10 cellular contexts compared by ENCODE assay signal in genomic region chr12:103839893-103840292, GRCh38. TPM values are rescaled to one million over a fixed set of nuclear protein-coding genes. Genes with fewer than 3 reads are reported as not detected.
DNase-seq lines count a peak whose midpoint lies in the region; ATAC-seq, FAIRE-seq and TF ChIP-seq lines count a peak whose summit lies in the region.
"Had no signal": no experiment of that assay in that cellular context is flagged by ENCODE, and none has a peak within 500 bp of the region (broad histone marks: within the 10 kb centered on the region; RNA-seq: fewer than 3 reads in every experiment).

No MANE protein-coding gene starts in this region.

- CTCF ChIA-PET in endothelial cell of umbilical vein (lab: Charles Lee): interaction anchor here (1.1 to 1.6 kb wide), 2 partner anchors 68 to 90 kb away, joined by 4 to 5 read pairs; partner anchors contain the start of gene HSP90B1

- BruUV-seq in endothelial cell of umbilical vein (replicated peaks; lab: Mats Ljungman, UMichigan): no TSS peak

- H3K9me2 ChIP-seq in DOHH2 (replicated peaks; ENCODE audit: control insufficient read depth, low read length): no peaks in the 10 kb centered on the region
- H3K9me2 ChIP-seq in OCI-LY1 (ENCODE audit: low read depth, low read length): no peaks in the 10 kb centered on the region

- intact Hi-C loops in endothelial cell of umbilical vein (cut with micrococcal nuclease): no loop called here

- DNase-seq in endothelial cell of umbilical vein (ENCODE audit: low read depth, low spot score) (no peak), OCI-M1 (lab: John Stamatoyannopoulos, UW) (no peak), HuH-7.5 (ENCODE audit: low spot score) (no peak)
- DNase-seq in effector memory CD4-positive, alpha-beta T cell: no peak
- DNase-seq: NCI-H1417 treated with DMSO at 0.1 percent for 48 hours had no signal

- H3K4me1 ChIP-seq in DOHH2 (ENCODE audit: control insufficient read depth, low read length) (peaks cover 14% of the 10 kb centered on the region), OCI-LY1 (ENCODE audit: insufficient read depth, low read length, severe bottlenecking) (peaks cover 9% of the 10 kb centered on the region), endothelial cell of umbilical vein (ENCODE audit: control insufficient read depth, extremely low read depth, insufficient read depth, low read length) (peaks cover 11% of the 10 kb centered on the region), neutrophil (ENCODE audit: control insufficient read depth in 1 of 2, insufficient read depth in 1 of 2, low read depth in 1 of 2, low read length in 1 of 2) (peaks cover 23 to 27% of the 10 kb centered on the region in 2 experiments)
- peaks cover 13% of the 10 kb centered on the region for H3K4me1 ChIP-seq in effector memory CD4-positive, alpha-beta T cell (ENCODE audit: control insufficient read depth, insufficient read depth, low read length, poor library complexity, severe bottlenecking)

- ATAC-seq in HG02623 (IDR thresholded peaks at IDR 0.05; ENCODE audit: unreplicated experiment): no peak

- H3K9ac ChIP-seq in OCI-LY1 (ENCODE audit: low read length) (no peak overlapping the region), endothelial cell of umbilical vein (replicated peaks; ENCODE audit: extremely low read depth, insufficient read depth, low read length) (no peak overlapping the region)

- H3K9me1 ChIP-seq in endothelial cell of umbilical vein (replicated peaks; ENCODE audit: control insufficient read depth, extremely low read depth, insufficient read depth, low read length): no peaks in the 10 kb centered on the region

- dilution Hi-C loops in endothelial cell of umbilical vein (cut with MboI; ENCODE audit: extremely low pct_ligation_motif_present, low sequenced_read_pairs): no loop called here

- H4K20me1 ChIP-seq in DOHH2 (ENCODE audit: control insufficient read depth, insufficient read depth, low read depth, low read length) (no peaks in the 10 kb centered on the region), OCI-LY1 (ENCODE audit: insufficient read depth, low read length) (no peaks in the 10 kb centered on the region), endothelial cell of umbilical vein (replicated peaks; ENCODE audit: control insufficient read depth, extremely low read depth, insufficient read depth, low read length) (no peaks in the 10 kb centered on the region)

- H2AFZ ChIP-seq in OCI-LY1 (ENCODE audit: low read length) (no peak overlapping the region), endothelial cell of umbilical vein (ENCODE audit: low read depth, low read length) (no peak overlapping the region)

- no peaks in the 10 kb centered on the region for H3K9me3 ChIP-seq in DOHH2 (ENCODE audit: control insufficient read depth, insufficient read depth, low read length)
- H3K9me3 ChIP-seq in OCI-LY1 (ENCODE audit: low read length): no peaks in the 10 kb centered on the region
- H3K9me3 ChIP-seq in endothelial cell of umbilical vein (replicated peaks; ENCODE audit: control insufficient read depth, insufficient read depth, low read length): no peaks in the 10 kb centered on the region
- H3K9me3 ChIP-seq in neutrophil: no peaks in the 10 kb centered on the region
- no peaks in the 10 kb centered on the region for H3K9me3 ChIP-seq in effector memory CD4-positive, alpha-beta T cell (ENCODE audit: control insufficient read depth, low read length)

- H3K27ac ChIP-seq in DOHH2 (ENCODE audit: low read depth, low read length): no peak overlapping the region
- no peak overlapping the region for H3K27ac ChIP-seq in OCI-LY1 (ENCODE audit: low read depth, low read length, poor library complexity, severe bottlenecking)
- H3K27ac ChIP-seq in endothelial cell of umbilical vein (ENCODE audit: insufficient read depth, low read depth, low read length): no peak overlapping the region
- H3K27ac ChIP-seq in neutrophil: no peak overlapping the region
- no peak overlapping the region for H3K27ac ChIP-seq in effector memory CD4-positive, alpha-beta T cell (ENCODE audit: insufficient read depth, low read length, poor library complexity, severe bottlenecking)
- H3K27ac ChIP-seq: cardiac muscle cell had no signal

- no peak for FAIRE-seq in endothelial cell of umbilical vein (lab: Jason Lieb, UNC)

- TF ChIP-seq CTCF in DOHH2 (IDR thresholded peaks at IDR 0.05; ENCODE audit: low read depth, low read length, poor library complexity, severe bottlenecking): no peak
- no peak for TF ChIP-seq CTCF in OCI-LY1 (IDR thresholded peaks at IDR 0.05; ENCODE audit: low read length)
- TF ChIP-seq CTCF in endothelial cell of umbilical vein (IDR thresholded peaks at IDR 0.05; ENCODE audit: extremely low read depth in 1 of 2, insufficient read depth in 1 of 2, low read depth in 1 of 2, low read length in 2 of 2): no peak
- no peak for TF ChIP-seq CTCF in neutrophil (IDR thresholded peaks at IDR 0.05)

- H3K79me2 ChIP-seq in DOHH2 (ENCODE audit: control insufficient read depth, low read length) (peaks cover 22% of the 10 kb centered on the region), OCI-LY1 (ENCODE audit: insufficient read depth, low read length) (no peaks in the 10 kb centered on the region), endothelial cell of umbilical vein (ENCODE audit: control insufficient read depth, insufficient read depth, low read length) (peaks cover 9% of the 10 kb centered on the region)

- H3K4me2 ChIP-seq in DOHH2 (ENCODE audit: low read length) (peak overlapping the region; percentile 83), OCI-LY1 (ENCODE audit: low read length) (peak overlapping the region; percentile 68), endothelial cell of umbilical vein (ENCODE audit: insufficient read depth, low read length) (peak overlapping the region; percentile 70)

- H3F3A ChIP-seq in DOHH2 (ENCODE audit: control insufficient read depth, insufficient read depth) (no peaks in the 10 kb centered on the region), OCI-LY1 (ENCODE audit: insufficient read depth, low read length) (no peaks in the 10 kb centered on the region)

- H3K4me3 ChIP-seq in DOHH2 (ENCODE audit: low read length) (peak overlapping the region; percentile 86), OCI-LY1 (ENCODE audit: low read depth, low read length, poor library complexity, severe bottlenecking) (peak overlapping the region; percentile 80), endothelial cell of umbilical vein (replicated peaks in 1 of 3; ENCODE audit: insufficient read depth in 1 of 3, low read depth in 1 of 3, low read length in 3 of 3) (peak overlapping the region in 1 of 3 experiments; percentile 30), neutrophil (ENCODE audit: low read depth in 1 of 2, low read length in 1 of 2) (peak overlapping the region; percentile 78 to 81)
- H3K4me3 ChIP-seq in effector memory CD4-positive, alpha-beta T cell (ENCODE audit: insufficient read depth, low read depth, low read length, poor library complexity, severe bottlenecking): no peak overlapping the region

- H3K36me3 ChIP-seq in DOHH2 (ENCODE audit: control insufficient read depth, low read length): no peaks in the 10 kb centered on the region
- no peaks in the 10 kb centered on the region for H3K36me3 ChIP-seq in OCI-LY1 (ENCODE audit: insufficient read depth, low read length)
- no peaks in the 10 kb centered on the region for H3K36me3 ChIP-seq in endothelial cell of umbilical vein (ENCODE audit: control insufficient read depth in 2 of 2, extremely low read depth in 1 of 2, insufficient read depth in 2 of 2, low read length in 2 of 2)
- H3K36me3 ChIP-seq in neutrophil: no peaks in the 10 kb centered on the region
- H3K36me3 ChIP-seq in effector memory CD4-positive, alpha-beta T cell (ENCODE audit: control insufficient read depth, insufficient read depth, low read length): no peaks in the 10 kb centered on the region
- H3K36me3 ChIP-seq: cardiac muscle cell had no signal

- TF ChIP-seq POLR2A in endothelial cell of umbilical vein (IDR thresholded peaks at IDR 0.05; ENCODE audit: low read depth, low read length): no peak

- H3K27me3 ChIP-seq in DOHH2 (ENCODE audit: control insufficient read depth, low read length) (peaks cover 4% of the 10 kb centered on the region; the same call in 1 of the 2 replicates), OCI-LY1 (ENCODE audit: insufficient read depth, low read length) (no peaks in the 10 kb centered on the region), endothelial cell of umbilical vein (ENCODE audit: control insufficient read depth in 2 of 2, insufficient read depth in 2 of 2, low read length in 2 of 2) (no peaks in the 10 kb centered on the region), neutrophil (no peaks in the 10 kb centered on the region)
- H3K27me3 ChIP-seq in effector memory CD4-positive, alpha-beta T cell (replicated peaks; ENCODE audit: control insufficient read depth, insufficient read depth, low read length, poor library complexity, severe bottlenecking): no peaks in the 10 kb centered on the region

- POLR2A ChIA-PET in endothelial cell of umbilical vein (lab: Charles Lee): interaction anchor here (0.6 kb wide), 1 partner anchor 261 kb away, joined by 4 read pairs; no protein-coding TSS in a partner anchor

TF ChIP-seq in endothelial cell of umbilical vein, 7 proteins besides CTCF, POLR2A, EP300 and RAD21:
- TF ChIP-seq MAX (IDR thresholded peaks at IDR 0.05; ENCODE audit: insufficient read depth, insufficient read length) (no peak), GATA2 (IDR thresholded peaks at IDR 0.05; ENCODE audit: insufficient read depth, insufficient read length, low read depth, low read length) (no peak), EZH2 (IDR thresholded peaks at IDR 0.05; ENCODE audit: borderline replicate concordance, low read depth, low read length, severe bottlenecking) (no peak), FOS (IDR thresholded peaks at IDR 0.05; ENCODE audit: borderline replicate concordance, insufficient read depth, low read length) (no peak), MYC (IDR thresholded peaks at IDR 0.05; ENCODE audit: low read depth, low read length) (no peak), POLR2AphosphoS5 (IDR thresholded peaks at IDR 0.05; ENCODE audit: insufficient read depth, low read depth, low read length) (no peak), JUN (IDR thresholded peaks at IDR 0.05; ENCODE audit: borderline replicate concordance, insufficient read depth, insufficient read length, low read depth) (no peak)
TF ChIP-seq in endothelial cell of umbilical vein: peak in this region for 0.

RNA-seq across cellular contexts. Expression of gene NT5DC3, which starts 1.1 kb away (rescaled TPM):
- 6.4 and 6.7 TPM in 2 replicates for total RNA-seq in endothelial cell of umbilical vein
- polyA plus RNA-seq in endothelial cell of umbilical vein: 1.2 and 1.5 TPM in 2 replicates
- polyA plus RNA-seq in endothelial cell of umbilical vein (2011; cell fraction: cytosol; rRNA removed): 1.5 TPM in 2 replicates
- polyA plus RNA-seq in endothelial cell of umbilical vein (2011; cell fraction: nucleus; rRNA removed): 2.6 and 3.0 TPM in 2 replicates
- polyA plus RNA-seq in endothelial cell of umbilical vein (2012): 3.0 and 3.5 TPM in 2 replicates
- 2.5 and 3.5 TPM in 2 replicates for polyA minus RNA-seq in endothelial cell of umbilical vein
- polyA minus RNA-seq in endothelial cell of umbilical vein (2011; cell fraction: cytosol; rRNA and poly(A)+ RNA removed): 2.3 TPM
- polyA minus RNA-seq in endothelial cell of umbilical vein (2011; cell fraction: nucleus; rRNA and poly(A)+ RNA removed): 2.9 and 5.0 TPM in 2 replicates
